Comparison of ENCODE assay signal across 26 cellular contexts in the genomic region with DNA sequence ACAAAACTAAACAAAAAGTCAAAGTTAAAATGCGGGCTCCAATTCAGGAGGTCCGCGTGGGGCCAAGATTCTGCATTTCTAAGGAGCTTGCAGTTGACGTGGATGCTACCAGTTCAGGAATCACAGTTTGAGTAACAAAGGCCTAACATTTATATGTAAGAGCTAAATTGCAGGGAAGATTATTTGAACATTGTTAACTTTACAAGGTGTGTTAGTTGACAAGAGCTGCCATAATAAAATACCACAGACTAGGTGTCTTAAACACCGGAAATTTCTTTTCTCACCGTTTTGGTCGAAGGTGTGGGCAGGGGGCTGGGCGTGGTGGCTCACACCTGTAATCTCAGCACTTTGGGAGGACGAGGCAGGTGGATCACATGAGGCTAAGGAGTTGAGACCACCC.
"Had no signal": no experiment of that assay in that cellular context is flagged by ENCODE, and none has a peak within 500 bp of the region (broad histone marks: within the 10 kb centered on the region; RNA-seq: fewer than 3 reads in every experiment).

No MANE protein-coding gene starts in this region.

- H3K27ac ChIP-seq: stomach, suprapubic skin, testis, thoracic aorta, thyroid gland, tibial artery, tibial nerve, upper lobe of left lung, upper lobe of right lung, uterus, vagina had no signal

- H3K4me3 ChIP-seq: stomach, suprapubic skin, testis, thoracic aorta, thyroid gland, tibial artery, tibial nerve, transverse colon, upper lobe of left lung, upper lobe of right lung, uterus, vagina had no signal

- DNase-seq: stimulated activated CD4-positive, alpha-beta T cell treated with anti-CD3 and anti-CD28 coated beads, Interleukin-2, amount 100 ng/mL, for 48 hours; stimulated activated CD4-positive, alpha-beta T cell treated with anti-CD3 and anti-CD28 coated beads, Interleukin-4, amount 100 ng/mL, for 1 hour; stimulated activated CD4-positive, alpha-beta T cell treated with anti-CD3 and anti-CD28 coated beads, Interleukin-4, amount 100 ng/mL, for 24 hours; stimulated activated CD4-positive, alpha-beta T cell treated with anti-CD3 and anti-CD28 coated beads, Interleukin-4, amount 100 ng/mL, for 4 hours; stimulated activated CD8-positive, alpha-beta memory T cell treated with anti-CD3 and anti-CD28 coated beads, Interleukin-4, amount 100 ng/mL, for 48 hours; stimulated activated naive B cell treated with anti-CD40 and anti-IgM and Interleukin-4, amounts not matched to agents 10 μg/mL and 1 μg/mL and 100 μg/mL, for 72 hours; stimulated activated naive CD4-positive, alpha-beta T cell; stimulated activated naive CD4-positive, alpha-beta T cell treated with Interleukin-2 at 50 U/mL for 16 hours; stimulated activated naive CD8-positive, alpha-beta T cell treated with anti-CD3 and anti-CD28 coated beads, Interleukin-15, amount 100 ng/mL, for 72 hours; stimulated activated naive CD8-positive, alpha-beta T cell treated with anti-CD3 and anti-CD28 coated beads, Interleukin-15, Interleukin-2, amounts not matched to agents 100 U/mL and 50 U/mL, for 24 hours; stomach; substantia nigra; testis; thyroid gland; tibial artery; transverse colon; trophoblast cell; upper lobe of left lung; upper lobe of right lung; uterus had no signal

- H3K9me3 ChIP-seq: suprapubic skin, testis, thoracic aorta, thyroid gland, upper lobe of left lung, upper lobe of right lung, uterus, vagina had no signal

- ATAC-seq: stimulated activated effector memory CD8-positive, alpha-beta T cell treated with anti-CD3 and anti-CD28 coated beads, Interleukin-12 subunit alpha, Interleukin-12 subunit beta, amount 100 ng/mL, for 72 hours; stimulated activated memory B cell treated with anti-CD40 and anti-IgM and Interleukin-4, amounts not matched to agents 10 μg/mL and 1 μg/mL and 100 μg/mL, for 72 hours; stimulated activated naive B cell treated with anti-CD40 and anti-IgM and Interleukin-4, amounts not matched to agents 10 μg/mL and 1 μg/mL and 100 μg/mL, for 72 hours; stimulated activated naive CD8-positive, alpha-beta T cell treated with anti-CD3 and anti-CD28 coated beads, Interleukin-15, amount 100 ng/mL, for 72 hours; stimulated activated naive CD8-positive, alpha-beta T cell treated with anti-CD3 and anti-CD28 coated beads, Interleukin-15, Interleukin-2, amounts not matched to agents 100 U/mL and 50 U/mL, for 24 hours; upper lobe of right lung had no signal

- H3K36me3 ChIP-seq: stomach, suprapubic skin, thoracic aorta, thyroid gland, tibial artery, tibial nerve, transverse colon, upper lobe of left lung, upper lobe of right lung, uterus, vagina had no signal

- H3K4me1 ChIP-seq: stomach, suprapubic skin, testis, thyroid gland, tibial artery, tibial nerve, upper lobe of left lung, upper lobe of right lung, uterus, vagina had no signal

- H3K27me3 ChIP-seq: stomach, suprapubic skin, testis, thyroid gland, tibial nerve, transverse colon, upper lobe of left lung, upper lobe of right lung, uterus, vagina had no signal
